11 cellular contexts compared by ENCODE assay signal in the genomic region with DNA sequence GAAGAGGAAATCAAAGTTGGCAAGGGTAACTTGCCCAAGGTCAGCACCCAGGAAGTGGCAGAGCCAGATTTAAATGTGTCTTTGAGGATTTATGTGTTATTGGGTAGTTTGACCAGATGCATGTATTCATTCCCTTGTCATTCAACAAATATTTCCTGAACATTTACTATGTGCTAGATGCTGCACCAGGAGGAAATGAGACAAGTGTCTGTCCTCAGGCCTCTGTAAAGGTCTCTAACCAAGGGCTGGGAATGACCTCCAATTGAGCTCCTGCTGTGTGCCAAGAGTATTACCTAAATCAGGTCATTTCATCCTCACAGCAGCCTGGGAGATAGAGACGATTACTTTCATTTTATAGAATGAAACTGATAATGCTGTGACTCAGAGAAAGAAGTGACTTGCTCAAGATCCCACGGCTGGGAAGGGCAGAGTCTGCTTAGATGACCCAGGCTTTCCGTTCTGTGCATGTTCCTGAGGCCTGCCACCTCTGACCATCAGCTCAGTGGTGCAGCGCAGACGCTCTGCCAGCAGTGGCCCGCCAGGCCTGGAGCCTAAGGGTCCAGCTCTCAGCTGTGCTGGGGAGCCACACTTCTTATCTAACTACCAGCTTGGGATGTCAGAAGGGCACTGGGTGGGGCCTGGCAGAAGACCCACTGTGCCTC. TPM values are rescaled to one million over a fixed set of nuclear protein-coding genes. Genes with fewer than 3 reads are reported as not detected.
A peak's percentile ranks its signal among the peaks of the same experiment; 100 is the strongest.
DNase-seq lines count a peak whose midpoint lies in the region; ATAC-seq, FAIRE-seq and TF ChIP-seq lines count a peak whose summit lies in the region.
"Had no signal": no experiment of that assay in that cellular context is flagged by ENCODE, and none has a peak within 500 bp of the region (broad histone marks: within the 10 kb centered on the region; RNA-seq: fewer than 3 reads in every experiment).

No MANE protein-coding gene starts in this region.

- FAIRE-seq in GM19239 (lab: Jason Lieb, UNC) = peak; percentile 47
- FAIRE-seq in GM12878 (lab: Jason Lieb, UNC) = no peak

- H3K4me3 ChIP-seq in GM12878 = no peak overlapping the region
- H3K4me3 ChIP-seq in osteoblast (ENCODE audit: insufficient read depth, low read length) = no peak overlapping the region
- H3K4me3 ChIP-seq: skin epidermis had no signal

- in situ Hi-C loops in GM12878 (cut with MboI) = no loop called here

- H3K79me2 ChIP-seq in GM12878 (ENCODE audit: control insufficient read depth, insufficient read depth, low read length) (no peaks in the 10 kb centered on the region), osteoblast (ENCODE audit: insufficient read depth, low read length) (no peaks in the 10 kb centered on the region)

- H3K9me3 ChIP-seq in GM12878 (replicated peaks; ENCODE audit: control insufficient read depth, insufficient read depth, low read length) (no peaks in the 10 kb centered on the region), osteoblast (ENCODE audit: low read depth, low read length) (no peaks in the 10 kb centered on the region)

- BruUV-seq in GM12878 (replicated peaks; lab: Mats Ljungman, UMichigan) = no TSS peak

- WGBS in GM12878 (ENCODE audit: insufficient coverage, insufficient replicate concordance, low lambda C conversion rate, missing lambda C conversion rate) = 61% methylated on average over 6 of the region's 6 CpGs

- H3K27me3 ChIP-seq in GM12878 (replicated peaks in 1 of 2; ENCODE audit: control insufficient read depth in 2 of 2, insufficient read depth in 2 of 2, low read length in 1 of 2) (no peaks in the 10 kb centered on the region), osteoblast (ENCODE audit: insufficient read depth, low read length) (peaks cover 20% of the 10 kb centered on the region)

- H3K4me2 ChIP-seq in GM12878 (ENCODE audit: control insufficient read depth, insufficient read depth) = no peak overlapping the region; the same call in none of the 2 replicates
- peak overlapping the region; percentile 19 for H3K4me2 ChIP-seq in osteoblast (ENCODE audit: insufficient read depth, low read length)

- H4K20me1 ChIP-seq in GM12878 (ENCODE audit: control insufficient read depth, insufficient read depth) (no peaks in the 10 kb centered on the region), osteoblast (ENCODE audit: insufficient read depth, low read length) (no peaks in the 10 kb centered on the region)

- no peak for TF ChIP-seq POLR2A in GM12878 (IDR thresholded peaks at IDR 0.05; ENCODE audit: low read depth, low read length)

- DNase-seq in GM19239 (ENCODE audit: insufficient read length, low spot score) = no peak
- peak; percentile 23 for DNase-seq in NCI-H226
- no peak for DNase-seq in GM12878 (ENCODE audit: low read depth, low spot score)
- peak; percentile 90 for DNase-seq in osteoblast (ENCODE audit: insufficient read length, low spot score, missing footprints)
- DNase-seq in NOMO-1 treated with DMSO at 0.1 percent for 48 hours (lab: John Stamatoyannopoulos, UW; ENCODE audit: unreplicated experiment) = no peak
- DNase-seq in UCSD-AML1 (lab: John Stamatoyannopoulos, UW; ENCODE audit: unreplicated experiment) = no peak
- DNase-seq: midbrain, SHP77, substantia nigra had no signal

- no peak for TF ChIP-seq RAD21 in GM12878 (IDR thresholded peaks at IDR 0.05; ENCODE audit: insufficient read depth, low read depth, low read length)

- H3K4me1 ChIP-seq in GM12878 (ENCODE audit: control insufficient read depth, insufficient read depth, low read length) = peaks cover 22% of the 10 kb centered on the region
- peaks cover 16% of the 10 kb centered on the region for H3K4me1 ChIP-seq in osteoblast (ENCODE audit: insufficient read depth, low read length)

- intact Hi-C loops in GM12878 (cut with micrococcal nuclease; ENCODE audit: unreplicated experiment) = loop anchor here (5.0 kb wide), 1 partner anchor 752 kb away; the partner anchor contains the start of genes TCEANC2 and TMEM59

- H2AFZ ChIP-seq in GM12878 (ENCODE audit: control insufficient read depth, low read depth, low read length) = peak overlapping the region; percentile 71
- H2AFZ ChIP-seq in osteoblast (ENCODE audit: low read length) = no peak overlapping the region

- H3K36me3 ChIP-seq in GM12878 (ENCODE audit: control insufficient read depth in 2 of 2, insufficient read depth in 2 of 2, low read length in 1 of 2) = no peaks in the 10 kb centered on the region
- H3K36me3 ChIP-seq in osteoblast (ENCODE audit: insufficient read depth, low read length) = no peaks in the 10 kb centered on the region

- TF ChIP-seq CTCF in GM12878 (IDR thresholded peaks at IDR 0.05 in 2 of 3, conservative IDR thresholded peaks at IDR 0.05 in 1 of 3; ENCODE audit: control insufficient read depth in 2 of 3, extremely low read depth in 1 of 3, insufficient read depth in 1 of 3, low read depth in 3 of 3, low read length in 3 of 3) = no peak
- TF ChIP-seq CTCF in osteoblast (IDR thresholded peaks at IDR 0.05; ENCODE audit: extremely low read depth, low read depth, low read length) = no peak

- no peak for TF ChIP-seq EP300 in GM12878 (IDR thresholded peaks at IDR 0.05; ENCODE audit: borderline replicate concordance in 1 of 2, control insufficient read depth in 1 of 2, low read depth in 2 of 2, low read length in 2 of 2)

- POLR2A ChIA-PET in GM12878 (lab: Charles Lee) = no interaction called here

- SMC1A ChIA-PET in GM12878 (lab: Charles Lee; ENCODE audit: uncharacterized antibody, unreplicated experiment) = interaction anchor here (1.0 to 1.3 kb wide), 2 partner anchors 9 to 11 kb away, joined by 3 read pairs; no protein-coding TSS in a partner anchor

- CTCF ChIA-PET in GM12878 (lab: Yijun Ruan, JAX) = interaction anchor here (1.6 kb wide), 1 partner anchor 81 kb away, joined by 4 read pairs; no protein-coding TSS in a partner anchor

- H3K9ac ChIP-seq in GM12878 (ENCODE audit: control insufficient read depth, insufficient read depth, low read length) = no peak overlapping the region

- H3K27ac ChIP-seq in GM12878 (ENCODE audit: control insufficient read depth, insufficient read depth) = no peak overlapping the region
- H3K27ac ChIP-seq in osteoblast (ENCODE audit: low read depth, low read length) = no peak overlapping the region

- RAD21 ChIA-PET in GM12878 (lab: Charles Lee; ENCODE audit: unreplicated experiment) = no interaction called here

- ATAC-seq in GM12878 (peak; percentile 6; the same call in 2 of the 3 replicates), HG03354 (IDR thresholded peaks at IDR 0.05; ENCODE audit: poor library complexity, severe bottlenecking, unreplicated experiment) (no peak)

TF ChIP-seq in GM12878, 131 proteins besides CTCF, POLR2A, EP300 and RAD21 (continues in another document):
- TF ChIP-seq FOXM1 (IDR thresholded peaks at IDR 0.05; ENCODE audit: low read depth, low read length) = no peak

RNA-seq across cellular contexts. Expression of gene TTC22, which starts 3.5 kb away (rescaled TPM):
- total RNA-seq in GM12878 (2013; cell fraction: nucleolus; rRNA removed) = 3.4 and 3.8 TPM in 2 replicates
- total RNA-seq in GM12878 (2014; rRNA removed) (3.7 and 4.0 TPM in 2 replicates), GM12878 (2014; rRNA removed; fragmentation: Illumina TruSeq; extraction: Trizol) (1.9 and 2.2 TPM in 2 replicates), GM12878 (2021) (4.2 and 5.1 TPM in 2 replicates), osteoblast (not detected in 2 replicates)
- polyA plus RNA-seq in GM12878 (2011; ENCODE audit: low read depth) = 1.1 TPM
- polyA plus RNA-seq in GM12878 (2011; rRNA removed) (0.35 and 0.72 TPM in 2 replicates), GM12878 (2014; fragmentation: Illumina TruSeq; extraction: Trizol) (3.0 TPM in 2 replicates), GM12878 (2014; fragmentation: Nextera tagmentation; extraction: Ambion mirVana) (under 1 TPM; 0.64 to 0.89 TPM), GM12878 (2014; rRNA removed) (3.4 and 3.6 TPM in 2 replicates), GM12878 (2016; fragmentation: Nextera tagmentation; extraction: Ambion mirVana) (1 to 10 TPM; 1.1 to 1.9 TPM)
- polyA plus RNA-seq in GM12878 (2011; cell fraction: cytosol; rRNA removed) = 0.92 and 1.1 TPM in 2 replicates
- polyA plus RNA-seq in GM12878 (2011; cell fraction: nucleus; rRNA removed) = 1.8 and 2.2 TPM in 2 replicates
- 1.5 and 1.7 TPM in 2 replicates for polyA plus RNA-seq in GM12878 (2012)
- 0.82 and 1.0 TPM in 2 replicates for polyA minus RNA-seq in GM12878 (2011; rRNA and poly(A)+ RNA removed)
- 0.40 and 0.42 TPM in 2 replicates for polyA minus RNA-seq in GM12878 (2011; cell fraction: cytosol; rRNA and poly(A)+ RNA removed)
- polyA minus RNA-seq in GM12878 (2011; cell fraction: nucleus; rRNA and poly(A)+ RNA removed) = 0.48 and 1.5 TPM in 2 replicates

RNA-seq across cellular contexts. Expression of gene PARS2, which starts 40.3 kb away (rescaled TPM):
- total RNA-seq in GM12878 (2013; cell fraction: nucleolus; rRNA removed) = 7.4 and 7.6 TPM in 2 replicates
- total RNA-seq in GM12878 (2014; rRNA removed) = 8.2 and 9.1 TPM in 2 replicates
- total RNA-seq in GM12878 (2014; rRNA removed; fragmentation: Illumina TruSeq; extraction: Trizol) = 4.4 and 4.8 TPM in 2 replicates
- total RNA-seq in GM12878 (2021) = 7.1 and 7.6 TPM in 2 replicates
- polyA plus RNA-seq in GM12878 (2011; ENCODE audit: low read depth) = 1.3 TPM
- 2.9 and 4.6 TPM in 2 replicates for polyA plus RNA-seq in GM12878 (2011; rRNA removed)
- polyA plus RNA-seq in GM12878 (2011; cell fraction: cytosol; rRNA removed) = 6.6 and 7.1 TPM in 2 replicates
- 3.8 and 4.1 TPM in 2 replicates for polyA plus RNA-seq in GM12878 (2011; cell fraction: nucleus; rRNA removed)
- 1.3 and 5.0 TPM in 2 replicates for polyA plus RNA-seq in GM12878 (2012)
- polyA plus RNA-seq in GM12878 (2014; fragmentation: Illumina TruSeq; extraction: Trizol) = 5.1 and 6.6 TPM in 2 replicates
- polyA plus RNA-seq in GM12878 (2014; fragmentation: Nextera tagmentation; extraction: Ambion mirVana) = 1 to 10 TPM; 3.7 to 4.3 TPM
- 5.2 and 6.5 TPM in 2 replicates for polyA plus RNA-seq in GM12878 (2014; rRNA removed)
- 10 to 100 TPM; 10.2 to 12.2 TPM for polyA plus RNA-seq in GM12878 (2016; fragmentation: Nextera tagmentation; extraction: Ambion mirVana)
- 7.8 and 10.3 TPM in 2 replicates for polyA minus RNA-seq in GM12878 (2011; rRNA and poly(A)+ RNA removed)
- 1.3 and 2.4 TPM in 2 replicates for polyA minus RNA-seq in GM12878 (2011; cell fraction: cytosol; rRNA and poly(A)+ RNA removed)
- 3.3 and 4.9 TPM in 2 replicates for polyA minus RNA-seq in GM12878 (2011; cell fraction: nucleus; rRNA and poly(A)+ RNA removed)
- total RNA-seq in osteoblast = 6.2 and 7.4 TPM in 2 replicates

Comparison
In these comparisons a context has a peak if more than half of its experiments do, and no peak if none do; other contexts are left out.
1. DNase-seq: peak in NCI-H226 (single experiment) and osteoblast (single experiment); none in GM19239 (single experiment), GM12878 (single experiment), NOMO-1 treated with DMSO at 0.1 percent for 48 hours (single experiment) and UCSD-AML1 (single experiment).